ENCODE assay signal across 18 cellular contexts in the genomic region with DNA sequence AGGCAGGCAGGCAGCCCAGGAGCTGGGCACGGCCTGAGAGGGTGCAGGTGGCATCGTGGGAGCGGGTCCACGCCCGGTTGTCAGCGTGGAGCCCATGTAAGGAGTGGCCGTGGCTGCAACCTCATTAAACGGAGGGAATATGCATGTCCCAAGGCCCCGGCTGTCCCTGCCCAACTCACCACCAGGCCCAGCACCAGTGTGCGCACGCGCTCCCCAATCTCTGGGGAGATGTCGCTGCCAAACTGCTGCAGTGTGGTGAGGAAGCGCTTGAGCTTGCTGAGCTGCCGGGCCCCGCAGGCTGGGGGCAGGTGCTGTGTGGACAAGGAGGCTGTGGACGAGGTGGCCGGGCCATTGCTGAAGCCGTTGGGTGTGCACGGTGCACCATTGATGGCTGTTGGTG. TPM values are rescaled to one million over a fixed set of nuclear protein-coding genes. Genes with fewer than 3 reads are reported as not detected.
DNase-seq lines count a peak whose midpoint lies in the region; ATAC-seq, FAIRE-seq and TF ChIP-seq lines count a peak whose summit lies in the region.
"Had no signal": no experiment of that assay in that cellular context is flagged by ENCODE, and none has a peak within 500 bp of the region (broad histone marks: within the 10 kb centered on the region; RNA-seq: fewer than 3 reads in every experiment).

No MANE protein-coding gene starts in this region.

- H3K14ac ChIP-seq in neuronal stem cell (ENCODE audit: low read length): peak overlapping the region; percentile 96

- CTCF ChIA-PET in HepG2 (lab: Yijun Ruan, JAX; ENCODE audit: low intra/inter-chr PET ratio, low total read pairs) (no interaction called here), K562 (lab: Yijun Ruan, JAX; ENCODE audit: low intra/inter-chr PET ratio) (no interaction called here)

- intact Hi-C loops in HepG2 (cut with micrococcal nuclease; ENCODE audit: unreplicated experiment) (no loop called here), right lobe of liver (cut with DNase I) (no loop called here), K562 (cut with micrococcal nuclease) (no loop called here)

- no peaks in the 10 kb centered on the region for H3K9me1 ChIP-seq in K562 (ENCODE audit: control insufficient read depth, insufficient read depth, low read length)

- H4K20me1 ChIP-seq in HepG2 (ENCODE audit: insufficient read depth, low read length): peaks cover 9% of the 10 kb centered on the region; the same call in 1 of the 2 replicates
- H4K20me1 ChIP-seq in K562 (replicated peaks; ENCODE audit: control insufficient read depth, insufficient read depth, low read length): no peaks in the 10 kb centered on the region

- in situ Hi-C loops in HepG2 (cut with HindIII; ENCODE audit: extremely low pct_ligation_motif_present, low pct_unique_long_range_greater_than_20kb) (no loop called here), K562 (cut with MboI) (no loop called here), GM13976 (cut with MboI; ENCODE audit: low sequenced_read_pairs, unreplicated experiment) (no loop called here)

- peak overlapping the region; percentile 38 for H3K18ac ChIP-seq in neuronal stem cell (ENCODE audit: low read length)

- POLR2A ChIA-PET in HepG2 (lab: Yijun Ruan, JAX): no interaction called here
- POLR2A ChIA-PET in K562 (lab: Yijun Ruan, JAX): no interaction called here

- no peak overlapping the region for H3K4ac ChIP-seq in neuronal stem cell (ENCODE audit: low read length)

- no peak for TF ChIP-seq RAD21 in HepG2 (CRISPR knock-in tag; IDR thresholded peaks at IDR 0.05)
- TF ChIP-seq RAD21 in K562 (CRISPR knock-in tag; conservative IDR thresholded peaks at IDR 0.05 in 1 of 2, IDR thresholded peaks at IDR 0.05 in 1 of 2): no peak

- H3K9ac ChIP-seq in HepG2 (ENCODE audit: insufficient read depth, low read depth, low read length) (no peak overlapping the region), K562 (ENCODE audit: insufficient read depth in 1 of 2, low read depth in 2 of 2, low read length in 2 of 2) (no peak overlapping the region), neuronal stem cell (ENCODE audit: low read depth, low read length, poor library complexity) (no peak overlapping the region)
- H3K9ac ChIP-seq: GM23248 had no signal

- TF ChIP-seq POLR2A in HepG2 (IDR thresholded peaks at IDR 0.05; ENCODE audit: insufficient read depth in 1 of 2, low read depth in 2 of 2, low read length in 2 of 2): no peak
- no peak for TF ChIP-seq POLR2A in right lobe of liver (IDR thresholded peaks at IDR 0.05)
- no peak for TF ChIP-seq POLR2A in K562 (conservative IDR thresholded peaks at IDR 0.05)

- no peak overlapping the region for H2BK15ac ChIP-seq in neuronal stem cell (ENCODE audit: low read length)

- H3K79me2 ChIP-seq in HepG2 (ENCODE audit: insufficient read depth, low read length) (no peaks in the 10 kb centered on the region), K562 (ENCODE audit: control insufficient read depth, insufficient read depth, low read length) (peaks cover 14% of the 10 kb centered on the region)

- H3K4me1 ChIP-seq in HepG2 (ENCODE audit: insufficient read depth, low read length) (no peaks in the 10 kb centered on the region), right lobe of liver (no peaks in the 10 kb centered on the region), K562 (replicated peaks in 1 of 2; ENCODE audit: control insufficient read depth in 2 of 2, insufficient read depth in 2 of 2, low read length in 2 of 2) (peaks cover 0 to 47% of the 10 kb centered on the region in 2 experiments; a peak in 3 of 5 replicates), neuronal stem cell (ENCODE audit: control insufficient read depth in 2 of 2, insufficient read depth in 1 of 2, low read depth in 1 of 2, low read length in 2 of 2) (no peaks in the 10 kb centered on the region)
- H3K4me1 ChIP-seq: Caco-2, HAP-1 had no signal

- H2BK5ac ChIP-seq in neuronal stem cell (ENCODE audit: low read length): no peak overlapping the region

- peaks cover 46 to 90% of the 10 kb centered on the region in 2 experiments for H3K27me3 ChIP-seq in HepG2 (ENCODE audit: control insufficient read depth in 1 of 2, insufficient read depth in 2 of 2, low read length in 2 of 2)
- H3K27me3 ChIP-seq in right lobe of liver: no peaks in the 10 kb centered on the region
- H3K27me3 ChIP-seq in K562 (ENCODE audit: control insufficient read depth in 2 of 2, insufficient read depth in 2 of 2, low read length in 2 of 2): no peaks in the 10 kb centered on the region
- peaks cover 0 to 10% (median 0%) of the 10 kb centered on the region in 3 experiments for H3K27me3 ChIP-seq in neuronal stem cell (ENCODE audit: control insufficient read depth in 3 of 3, insufficient read depth in 3 of 3, low read depth in 1 of 3, low read length in 3 of 3)

- H3K36me3 ChIP-seq in HepG2 (replicated peaks in 1 of 2; ENCODE audit: control insufficient read depth in 1 of 2, insufficient read depth in 2 of 2, low read length in 2 of 2) (no peaks in the 10 kb centered on the region), right lobe of liver (no peaks in the 10 kb centered on the region), K562 (ENCODE audit: control insufficient read depth, insufficient read depth, low read length) (peaks cover 86% of the 10 kb centered on the region), neuronal stem cell (replicated peaks in 1 of 2; ENCODE audit: control insufficient read depth in 2 of 2, insufficient read depth in 2 of 2, low read length in 2 of 2) (no peaks in the 10 kb centered on the region)
- H3K36me3 ChIP-seq: HAP-1 had no signal

- no peak for ATAC-seq in HepG2
- no peak for ATAC-seq in right lobe of liver
- no peak for ATAC-seq in K562
- ATAC-seq in HG03442 (IDR thresholded peaks at IDR 0.05; ENCODE audit: unreplicated experiment): no peak

- no peak overlapping the region for H2AK5ac ChIP-seq in neuronal stem cell (ENCODE audit: low read depth, low read length)

- H3K4me2 ChIP-seq in HepG2 (ENCODE audit: low read depth, low read length) (no peak overlapping the region), K562 (ENCODE audit: insufficient read depth, low read length) (no peak overlapping the region), neuronal stem cell (ENCODE audit: insufficient read depth, low read length, poor library complexity, severe bottlenecking) (peak overlapping the region; percentile 25)

- peaks cover 4% of the 10 kb centered on the region for H3K79me1 ChIP-seq in neuronal stem cell (ENCODE audit: low read depth, low read length)

- H2BK120ac ChIP-seq in neuronal stem cell (ENCODE audit: low read depth, low read length): no peak overlapping the region

- H4K8ac ChIP-seq in neuronal stem cell (ENCODE audit: low read depth, low read length): peak overlapping the region; percentile 48

- TF ChIP-seq CTCF in HepG2 (CRISPR knock-in tag; IDR thresholded peaks at IDR 0.05): no peak
- TF ChIP-seq CTCF in right lobe of liver (IDR thresholded peaks at IDR 0.05): no peak
- TF ChIP-seq CTCF in K562 (IDR thresholded peaks at IDR 0.05 in 2 of 3, conservative IDR thresholded peaks at IDR 0.05 in 1 of 3; ENCODE audit: insufficient read depth in 2 of 3, low read depth in 1 of 3, low read length in 3 of 3): no peak
- no peak for TF ChIP-seq CTCF in GM13976 (IDR thresholded peaks at IDR 0.05; ENCODE audit: borderline replicate concordance, control extremely low read depth, extremely low read depth, insufficient read depth, missing control alignments)

- FAIRE-seq in HepG2 (lab: Jason Lieb, UNC) (no peak), K562 (lab: Jason Lieb, UNC) (no peak), GM19239 (lab: Jason Lieb, UNC) (no peak)
- FAIRE-seq: GM18507 had no signal

- peak overlapping the region; percentile 8 for H3K23ac ChIP-seq in neuronal stem cell (ENCODE audit: low read depth, low read length, poor library complexity)

- no peak overlapping the region for H2AFZ ChIP-seq in HepG2 (ENCODE audit: low read length)
- no peak overlapping the region for H2AFZ ChIP-seq in K562 (ENCODE audit: low read depth, low read length)
- no peak overlapping the region for H2AFZ ChIP-seq in neuronal stem cell (ENCODE audit: low read length)
- H2AFZ ChIP-seq: GM23248 had no signal

- H3K27ac ChIP-seq in HepG2 (ENCODE audit: extremely low read length, insufficient read depth, low read length): no peak overlapping the region
- H3K27ac ChIP-seq in right lobe of liver: no peak overlapping the region
- no peak overlapping the region for H3K27ac ChIP-seq in K562 (ENCODE audit: extremely low read depth, low read depth, low read length)
- H3K27ac ChIP-seq in neuronal stem cell (replicated peaks; ENCODE audit: low read length): no peak overlapping the region
- H3K27ac ChIP-seq: GM23248, HL-60 had no signal

- no peak for DNase-seq in HepG2 (ENCODE audit: low spot score)
- no peak for DNase-seq in right lobe of liver
- no peak for DNase-seq in K562 (ENCODE audit: extremely low read depth in 1 of 4, low spot score in 3 of 4)
- DNase-seq in neuronal stem cell (ENCODE audit: low spot score): no peak
- DNase-seq in GM13976 (ENCODE audit: low spot score): no peak
- no peak for DNase-seq in GM19239 (ENCODE audit: insufficient read length, low spot score)
- DNase-seq in activated T-cell treated with anti-CD3 and anti-CD28 coated beads, Interleukin-2, amount 50 U/mL, for 48 hours: no peak
- DNase-seq: ACHN; Caco-2; CD8-positive, alpha-beta memory T cell; DMS53; GM23248; KBM-7 had no signal

- TF ChIP-seq EP300 in HepG2 (IDR thresholded peaks at IDR 0.05; ENCODE audit: low read depth in 2 of 2, low read length in 2 of 2) (no peak), HepG2 (CRISPR knock-in tag; IDR thresholded peaks at IDR 0.05; ENCODE audit: borderline replicate concordance) (no peak), K562 (IDR thresholded peaks at IDR 0.05; ENCODE audit: low read length) (no peak)

- no TSS peak for BruUV-seq in HepG2 (replicated peaks; lab: Mats Ljungman, UMichigan)
- BruUV-seq in K562 (replicated peaks; lab: Mats Ljungman, UMichigan): no TSS peak

- H3K4me3 ChIP-seq in HepG2 (replicated peaks in 1 of 3; ENCODE audit: insufficient read depth in 1 of 3, low read depth in 2 of 3, low read length in 3 of 3) (no peak overlapping the region), right lobe of liver (no peak overlapping the region), K562 (no peak overlapping the region), neuronal stem cell (ENCODE audit: low read length in 2 of 2) (peak overlapping the region in 1 of 2 donors; percentile 63)
- H3K4me3 ChIP-seq: GM23248, HAP-1 had no signal

- no peaks in the 10 kb centered on the region for H3K9me3 ChIP-seq in HepG2 (ENCODE audit: low read length)
- H3K9me3 ChIP-seq in right lobe of liver: no peaks in the 10 kb centered on the region
- H3K9me3 ChIP-seq in K562 (replicated peaks; ENCODE audit: control insufficient read depth, insufficient read depth, low read depth, low read length): peaks cover 29% of the 10 kb centered on the region
- H3K9me3 ChIP-seq in neuronal stem cell (replicated peaks in 1 of 2; ENCODE audit: control insufficient read depth in 2 of 2, insufficient read depth in 1 of 2, low read depth in 1 of 2, low read length in 2 of 2): peaks cover 0 to 4% of the 10 kb centered on the region in 2 donors
- H3K9me3 ChIP-seq: Caco-2, HAP-1 had no signal

- H2BK12ac ChIP-seq in neuronal stem cell (ENCODE audit: low read length): no peak overlapping the region

- H4K91ac ChIP-seq in neuronal stem cell (ENCODE audit: low read depth, low read length, poor library complexity): no peak overlapping the region

- WGBS in HepG2 (ENCODE audit: low lambda C conversion rate): 25% methylated on average over 8 of the region's 20 CpGs
- 96% methylated on average over 4 of the region's 20 CpGs for WGBS in right lobe of liver (ENCODE audit: insufficient coverage, low coverage, low lambda C conversion rate, missing lambda C conversion rate)
- 98% methylated on average over 20 of the region's 20 CpGs for WGBS in K562 (ENCODE audit: insufficient coverage, low coverage, missing lambda C conversion rate)
- no CpG with 5 or more reads among the region's 20 CpGs for WGBS in neuronal stem cell (ENCODE audit: extremely low coverage in 2 of 2, insufficient read length in 2 of 2, insufficient replicate concordance in 1 of 2), 2 donors

RNA-seq across cellular contexts. Expression of a gene that starts 25.6 kb away (rescaled TPM):
- total RNA-seq in HepG2 (2016; rRNA removed; fragmentation: Illumina TruSeq; extraction: Trizol): not detected in 2 replicates
- not detected in 2 replicates for total RNA-seq in HepG2 (2016; cell fraction: cytosol; rRNA removed; fragmentation: Illumina TruSeq; extraction: Trizol; ENCODE audit: low read depth)
- total RNA-seq in HepG2 (2016; cell fraction: insoluble cytoplasmic fraction; rRNA removed; fragmentation: Illumina TruSeq; extraction: Trizol): not detected in 2 replicates
- total RNA-seq in HepG2 (2016; cell fraction: membrane; rRNA removed; fragmentation: Illumina TruSeq; extraction: Trizol): not detected in 2 replicates
- not detected in 2 replicates for total RNA-seq in HepG2 (2016; cell fraction: nucleus; rRNA removed; fragmentation: Illumina TruSeq; extraction: Trizol)
- polyA plus RNA-seq in HepG2 (2011; rRNA removed): not detected in 2 replicates
- not detected in 2 replicates for polyA plus RNA-seq in HepG2 (2011; cell fraction: cytosol; rRNA removed)
- polyA plus RNA-seq in HepG2 (2011; cell fraction: nucleus; rRNA removed): not detected in 2 replicates
- polyA plus RNA-seq in HepG2 (2012): not detected in 2 replicates
- polyA plus RNA-seq in HepG2 (2016; cell fraction: cytosol; fragmentation: Illumina TruSeq; extraction: Trizol; ENCODE audit: low read depth): not detected in 2 replicates
- not detected in 2 replicates for polyA plus RNA-seq in HepG2 (2016; cell fraction: insoluble cytoplasmic fraction; fragmentation: Illumina TruSeq; extraction: Trizol; ENCODE audit: low read depth)
- not detected in 2 replicates for polyA plus RNA-seq in HepG2 (2016; cell fraction: membrane; fragmentation: Illumina TruSeq; extraction: Trizol; ENCODE audit: low read depth)
- polyA plus RNA-seq in HepG2 (2016; cell fraction: nucleus; fragmentation: Illumina TruSeq; extraction: Trizol; ENCODE audit: insufficient read depth, low read depth): not detected in 2 replicates
- polyA minus RNA-seq in HepG2 (2011; rRNA and poly(A)+ RNA removed; ENCODE audit: low replicate concordance): not detected in 2 replicates
- not detected in 2 replicates for polyA minus RNA-seq in HepG2 (2011; cell fraction: cytosol; rRNA and poly(A)+ RNA removed)
- polyA minus RNA-seq in HepG2 (2011; cell fraction: nucleus; rRNA and poly(A)+ RNA removed): not detected in 2 replicates
- total RNA-seq in right lobe of liver: under 1 TPM in 1 of 6 experiments, not detected in 5; 0.37 TPM
- total RNA-seq in K562 (2011; cell fraction: chromatin; rRNA removed; ENCODE audit: low replicate concordance): 0.46 and 2.2 TPM in 2 replicates
- total RNA-seq in K562 (2011; cell fraction: nucleolus; rRNA removed): 0.26 and 0.50 TPM in 2 replicates
- 0.29 and 0.99 TPM in 2 replicates for total RNA-seq in K562 (2011; cell fraction: nucleoplasm; rRNA removed)
- 0.32 TPM in 1 of 2 replicates, not detected in the other for total RNA-seq in K562 (2014; rRNA removed)
- total RNA-seq in K562 (2014; rRNA removed; fragmentation: Illumina TruSeq; extraction: Trizol): not detected in 2 replicates
- total RNA-seq in K562 (2015; rRNA removed; fragmentation: Illumina TruSeq; extraction: Trizol): 0.19 TPM in 1 of 2 replicates, not detected in the other
- total RNA-seq in K562 (2021): 0.29 TPM in 1 of 2 replicates, not detected in the other
- polyA plus RNA-seq in K562 (2011; rRNA removed): not detected in 2 replicates
- polyA plus RNA-seq in K562 (2011; cell fraction: cytosol; rRNA removed): not detected in 2 replicates
- polyA plus RNA-seq in K562 (2011; cell fraction: nucleus; rRNA removed): 0.55 and 0.58 TPM in 2 replicates
- polyA plus RNA-seq in K562 (2012): 0.29 and 0.71 TPM in 2 replicates
- not detected in 2 replicates for polyA plus RNA-seq in K562 (2014; fragmentation: Illumina TruSeq; extraction: Trizol)
- polyA plus RNA-seq in K562 (2014; fragmentation: Nextera tagmentation; extraction: Ambion mirVana): not detected
- 0.11 TPM in 1 of 2 replicates, not detected in the other for polyA plus RNA-seq in K562 (2014; rRNA removed)
- polyA minus RNA-seq in K562 (2011; rRNA and poly(A)+ RNA removed): not detected in 2 replicates
- polyA minus RNA-seq in K562 (2011; cell fraction: cytosol; rRNA and poly(A)+ RNA removed): not detected in 2 replicates
- not detected in 2 replicates for polyA minus RNA-seq in K562 (2011; cell fraction: nucleus; rRNA and poly(A)+ RNA removed)
- polyA plus RNA-seq in neuronal stem cell (2013, experiment 1 of 2): not detected
- polyA plus RNA-seq in neuronal stem cell (2013, experiment 2 of 2): not detected
- total RNA-seq: A172; Caco-2; CD8-positive, alpha-beta memory T cell; GM23248 had no signal
- polyA plus RNA-seq: CD8-positive, alpha-beta memory T cell; GM23248 had no signal

RNA-seq across cellular contexts. Expression of a gene that starts 35.1 kb away (rescaled TPM):
- 107 and 158 TPM in 2 replicates for total RNA-seq in HepG2 (2016; rRNA removed; fragmentation: Illumina TruSeq; extraction: Trizol)
- total RNA-seq in HepG2 (2016; cell fraction: cytosol; rRNA removed; fragmentation: Illumina TruSeq; extraction: Trizol; ENCODE audit: low read depth): 39.7 and 49.5 TPM in 2 replicates
- 117 and 161 TPM in 2 replicates for total RNA-seq in HepG2 (2016; cell fraction: insoluble cytoplasmic fraction; rRNA removed; fragmentation: Illumina TruSeq; extraction: Trizol)
- total RNA-seq in HepG2 (2016; cell fraction: membrane; rRNA removed; fragmentation: Illumina TruSeq; extraction: Trizol): 55.4 and 64.8 TPM in 2 replicates
- 54.9 and 68.3 TPM in 2 replicates for total RNA-seq in HepG2 (2016; cell fraction: nucleus; rRNA removed; fragmentation: Illumina TruSeq; extraction: Trizol)
- 94.9 and 96.3 TPM in 2 replicates for polyA plus RNA-seq in HepG2 (2011; rRNA removed)
- polyA plus RNA-seq in HepG2 (2011; cell fraction: cytosol; rRNA removed): 49.7 and 65.0 TPM in 2 replicates
- 60.0 and 63.3 TPM in 2 replicates for polyA plus RNA-seq in HepG2 (2011; cell fraction: nucleus; rRNA removed)
- polyA plus RNA-seq in HepG2 (2012): 72.5 and 94.4 TPM in 2 replicates
- 51.9 and 69.2 TPM in 2 replicates for polyA plus RNA-seq in HepG2 (2016; cell fraction: cytosol; fragmentation: Illumina TruSeq; extraction: Trizol; ENCODE audit: low read depth)
- polyA plus RNA-seq in HepG2 (2016; cell fraction: insoluble cytoplasmic fraction; fragmentation: Illumina TruSeq; extraction: Trizol; ENCODE audit: low read depth): 217 and 222 TPM in 2 replicates
- polyA plus RNA-seq in HepG2 (2016; cell fraction: membrane; fragmentation: Illumina TruSeq; extraction: Trizol; ENCODE audit: low read depth): 75.4 and 76.3 TPM in 2 replicates
- polyA plus RNA-seq in HepG2 (2016; cell fraction: nucleus; fragmentation: Illumina TruSeq; extraction: Trizol; ENCODE audit: insufficient read depth, low read depth): 124 and 134 TPM in 2 replicates
- 63.0 and 105 TPM in 2 replicates for polyA minus RNA-seq in HepG2 (2011; rRNA and poly(A)+ RNA removed; ENCODE audit: low replicate concordance)
- 10.9 and 13.1 TPM in 2 replicates for polyA minus RNA-seq in HepG2 (2011; cell fraction: cytosol; rRNA and poly(A)+ RNA removed)
- 45.4 and 54.3 TPM in 2 replicates for polyA minus RNA-seq in HepG2 (2011; cell fraction: nucleus; rRNA and poly(A)+ RNA removed)
- total RNA-seq in right lobe of liver: 10 to 100 TPM; 15.1 to 25.5 (median 20.1) TPM
- 43.1 and 83.7 TPM in 2 replicates for total RNA-seq in K562 (2011; cell fraction: chromatin; rRNA removed; ENCODE audit: low replicate concordance)
- total RNA-seq in K562 (2011; cell fraction: nucleolus; rRNA removed): 64.3 and 69.7 TPM in 2 replicates
- 53.0 and 53.7 TPM in 2 replicates for total RNA-seq in K562 (2011; cell fraction: nucleoplasm; rRNA removed)
- total RNA-seq in K562 (2014; rRNA removed): 60.4 and 77.5 TPM in 2 replicates
- total RNA-seq in K562 (2014; rRNA removed; fragmentation: Illumina TruSeq; extraction: Trizol): 92.6 and 126 TPM in 2 replicates
- total RNA-seq in K562 (2015; rRNA removed; fragmentation: Illumina TruSeq; extraction: Trizol): 61.1 and 69.1 TPM in 2 replicates
- total RNA-seq in K562 (2021): 89.1 and 92.6 TPM in 2 replicates
- 124 and 163 TPM in 2 replicates for polyA plus RNA-seq in K562 (2011; rRNA removed)
- 94.2 and 150 TPM in 2 replicates for polyA plus RNA-seq in K562 (2011; cell fraction: cytosol; rRNA removed)
- 96.2 and 120 TPM in 2 replicates for polyA plus RNA-seq in K562 (2011; cell fraction: nucleus; rRNA removed)
- polyA plus RNA-seq in K562 (2012): 69.9 and 168 TPM in 2 replicates
- 97.5 and 104 TPM in 2 replicates for polyA plus RNA-seq in K562 (2014; fragmentation: Illumina TruSeq; extraction: Trizol)
- polyA plus RNA-seq in K562 (2014; fragmentation: Nextera tagmentation; extraction: Ambion mirVana): 100 to 1,000 TPM; 345 to 398 TPM
- 92.4 and 99.1 TPM in 2 replicates for polyA plus RNA-seq in K562 (2014; rRNA removed)
- 28.3 and 55.3 TPM in 2 replicates for polyA minus RNA-seq in K562 (2011; rRNA and poly(A)+ RNA removed)
- 24.9 and 30.9 TPM in 2 replicates for polyA minus RNA-seq in K562 (2011; cell fraction: cytosol; rRNA and poly(A)+ RNA removed)
- 30.4 and 33.3 TPM in 2 replicates for polyA minus RNA-seq in K562 (2011; cell fraction: nucleus; rRNA and poly(A)+ RNA removed)
- 57.0 TPM for polyA plus RNA-seq in neuronal stem cell (2013, experiment 1 of 2)
- polyA plus RNA-seq in neuronal stem cell (2013, experiment 2 of 2): 58.2 TPM

RNA-seq across cellular contexts. Expression of a gene that starts 35.3 kb away (rescaled TPM):
- total RNA-seq in HepG2 (2016; rRNA removed; fragmentation: Illumina TruSeq; extraction: Trizol) (2.8 and 9.2 TPM in 2 replicates), right lobe of liver (10 to 100 TPM in 5 of 6 experiments, 1 to 10 TPM in 1; 9.2 to 20.6 (median 16.5) TPM), K562 (2014; rRNA removed) (3.4 and 5.4 TPM in 2 replicates), K562 (2014; rRNA removed; fragmentation: Illumina TruSeq; extraction: Trizol) (2.4 and 4.1 TPM in 2 replicates), K562 (2015; rRNA removed; fragmentation: Illumina TruSeq; extraction: Trizol) (5.6 and 5.9 TPM in 2 replicates), K562 (2021) (12.3 and 13.2 TPM in 2 replicates)
- total RNA-seq in HepG2 (2016; cell fraction: cytosol; rRNA removed; fragmentation: Illumina TruSeq; extraction: Trizol; ENCODE audit: low read depth): 3.6 and 3.7 TPM in 2 replicates
- total RNA-seq in HepG2 (2016; cell fraction: insoluble cytoplasmic fraction; rRNA removed; fragmentation: Illumina TruSeq; extraction: Trizol): 2.6 and 11.0 TPM in 2 replicates
- total RNA-seq in HepG2 (2016; cell fraction: membrane; rRNA removed; fragmentation: Illumina TruSeq; extraction: Trizol): 4.2 and 5.1 TPM in 2 replicates
- 12.2 and 14.1 TPM in 2 replicates for total RNA-seq in HepG2 (2016; cell fraction: nucleus; rRNA removed; fragmentation: Illumina TruSeq; extraction: Trizol)
- polyA plus RNA-seq in HepG2 (2011; rRNA removed) (9.5 and 9.8 TPM in 2 replicates), K562 (2011; rRNA removed) (3.9 and 4.3 TPM in 2 replicates), K562 (2014; fragmentation: Illumina TruSeq; extraction: Trizol) (6.0 and 7.0 TPM in 2 replicates), K562 (2014; fragmentation: Nextera tagmentation; extraction: Ambion mirVana) (under 1 TPM; 0.38 to 0.63 TPM), K562 (2014; rRNA removed) (6.7 and 8.6 TPM in 2 replicates)
- polyA plus RNA-seq in HepG2 (2011; cell fraction: cytosol; rRNA removed): 7.1 and 10.3 TPM in 2 replicates
- 30.6 and 39.2 TPM in 2 replicates for polyA plus RNA-seq in HepG2 (2011; cell fraction: nucleus; rRNA removed)
- 8.2 and 13.0 TPM in 2 replicates for polyA plus RNA-seq in HepG2 (2012)
- polyA plus RNA-seq in HepG2 (2016; cell fraction: cytosol; fragmentation: Illumina TruSeq; extraction: Trizol; ENCODE audit: low read depth): 2.4 and 2.8 TPM in 2 replicates
- 4.4 and 4.7 TPM in 2 replicates for polyA plus RNA-seq in HepG2 (2016; cell fraction: insoluble cytoplasmic fraction; fragmentation: Illumina TruSeq; extraction: Trizol; ENCODE audit: low read depth)
- 4.1 and 4.7 TPM in 2 replicates for polyA plus RNA-seq in HepG2 (2016; cell fraction: membrane; fragmentation: Illumina TruSeq; extraction: Trizol; ENCODE audit: low read depth)
- polyA plus RNA-seq in HepG2 (2016; cell fraction: nucleus; fragmentation: Illumina TruSeq; extraction: Trizol; ENCODE audit: insufficient read depth, low read depth): 27.3 and 29.9 TPM in 2 replicates
- 11.5 and 13.9 TPM in 2 replicates for polyA minus RNA-seq in HepG2 (2011; rRNA and poly(A)+ RNA removed; ENCODE audit: low replicate concordance)
- polyA minus RNA-seq in HepG2 (2011; cell fraction: cytosol; rRNA and poly(A)+ RNA removed): 5.2 and 6.1 TPM in 2 replicates
- polyA minus RNA-seq in HepG2 (2011; cell fraction: nucleus; rRNA and poly(A)+ RNA removed): 13.4 and 18.0 TPM in 2 replicates
- 69.8 and 180 TPM in 2 replicates for total RNA-seq in K562 (2011; cell fraction: chromatin; rRNA removed; ENCODE audit: low replicate concordance)
- 70.5 and 71.6 TPM in 2 replicates for total RNA-seq in K562 (2011; cell fraction: nucleolus; rRNA removed)
- total RNA-seq in K562 (2011; cell fraction: nucleoplasm; rRNA removed): 50.8 and 56.2 TPM in 2 replicates
- polyA plus RNA-seq in K562 (2011; cell fraction: cytosol; rRNA removed): 3.9 and 9.1 TPM in 2 replicates
- polyA plus RNA-seq in K562 (2011; cell fraction: nucleus; rRNA removed): 20.2 and 34.5 TPM in 2 replicates
- 11.1 and 16.0 TPM in 2 replicates for polyA plus RNA-seq in K562 (2012)
- polyA minus RNA-seq in K562 (2011; rRNA and poly(A)+ RNA removed): 1.9 and 3.7 TPM in 2 replicates
- 3.2 and 3.3 TPM in 2 replicates for polyA minus RNA-seq in K562 (2011; cell fraction: cytosol; rRNA and poly(A)+ RNA removed)
- 7.0 and 7.8 TPM in 2 replicates for polyA minus RNA-seq in K562 (2011; cell fraction: nucleus; rRNA and poly(A)+ RNA removed)
- polyA plus RNA-seq in neuronal stem cell (2013, experiment 1 of 2): 9.6 TPM
- 9.1 TPM for polyA plus RNA-seq in neuronal stem cell (2013, experiment 2 of 2)
